ENCODE assay signal across 1 cellular context in the genomic region with DNA sequence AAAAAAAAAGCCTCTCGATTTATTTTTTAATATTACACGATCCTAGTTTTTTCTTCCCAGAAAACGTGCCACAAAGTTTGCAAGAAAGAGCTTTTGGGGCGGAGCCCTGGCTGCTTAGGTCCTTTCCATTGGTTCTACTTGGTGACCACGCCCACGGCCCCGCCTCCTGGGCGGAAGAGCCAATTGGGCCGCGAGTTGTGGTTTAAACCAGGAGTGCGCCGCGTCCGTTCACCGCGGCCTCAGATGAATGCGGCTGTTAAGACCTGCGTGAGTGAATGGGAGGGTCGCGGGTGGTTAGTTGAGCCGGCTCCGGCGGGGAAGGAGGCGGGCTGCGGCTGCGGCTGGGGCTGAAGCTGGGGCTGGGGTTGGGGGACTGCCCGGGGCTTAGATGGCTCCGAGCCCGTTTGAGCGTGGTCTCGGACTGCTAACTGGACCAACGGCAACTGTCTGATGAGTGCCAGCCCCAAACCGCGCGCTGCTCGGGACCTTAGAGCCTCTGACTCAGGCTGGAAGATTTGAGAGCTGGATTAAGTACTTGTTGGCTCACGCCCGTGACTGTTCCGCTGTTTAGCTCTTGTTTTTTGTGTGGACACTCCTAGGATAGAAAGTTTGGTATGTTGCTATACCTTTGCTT.
TF ChIP-seq lines count a peak whose summit lies in the region.

A gene (plus strand): TSS at position 231 of the 634 bp plus-strand sequence. CDS start 458 bp downstream, outside the sequence.

TF ChIP-seq in HepG2, 621 proteins besides CTCF, POLR2A, EP300 and RAD21 (continued from another document and continues in another):
- TF ChIP-seq, protein P1, sequence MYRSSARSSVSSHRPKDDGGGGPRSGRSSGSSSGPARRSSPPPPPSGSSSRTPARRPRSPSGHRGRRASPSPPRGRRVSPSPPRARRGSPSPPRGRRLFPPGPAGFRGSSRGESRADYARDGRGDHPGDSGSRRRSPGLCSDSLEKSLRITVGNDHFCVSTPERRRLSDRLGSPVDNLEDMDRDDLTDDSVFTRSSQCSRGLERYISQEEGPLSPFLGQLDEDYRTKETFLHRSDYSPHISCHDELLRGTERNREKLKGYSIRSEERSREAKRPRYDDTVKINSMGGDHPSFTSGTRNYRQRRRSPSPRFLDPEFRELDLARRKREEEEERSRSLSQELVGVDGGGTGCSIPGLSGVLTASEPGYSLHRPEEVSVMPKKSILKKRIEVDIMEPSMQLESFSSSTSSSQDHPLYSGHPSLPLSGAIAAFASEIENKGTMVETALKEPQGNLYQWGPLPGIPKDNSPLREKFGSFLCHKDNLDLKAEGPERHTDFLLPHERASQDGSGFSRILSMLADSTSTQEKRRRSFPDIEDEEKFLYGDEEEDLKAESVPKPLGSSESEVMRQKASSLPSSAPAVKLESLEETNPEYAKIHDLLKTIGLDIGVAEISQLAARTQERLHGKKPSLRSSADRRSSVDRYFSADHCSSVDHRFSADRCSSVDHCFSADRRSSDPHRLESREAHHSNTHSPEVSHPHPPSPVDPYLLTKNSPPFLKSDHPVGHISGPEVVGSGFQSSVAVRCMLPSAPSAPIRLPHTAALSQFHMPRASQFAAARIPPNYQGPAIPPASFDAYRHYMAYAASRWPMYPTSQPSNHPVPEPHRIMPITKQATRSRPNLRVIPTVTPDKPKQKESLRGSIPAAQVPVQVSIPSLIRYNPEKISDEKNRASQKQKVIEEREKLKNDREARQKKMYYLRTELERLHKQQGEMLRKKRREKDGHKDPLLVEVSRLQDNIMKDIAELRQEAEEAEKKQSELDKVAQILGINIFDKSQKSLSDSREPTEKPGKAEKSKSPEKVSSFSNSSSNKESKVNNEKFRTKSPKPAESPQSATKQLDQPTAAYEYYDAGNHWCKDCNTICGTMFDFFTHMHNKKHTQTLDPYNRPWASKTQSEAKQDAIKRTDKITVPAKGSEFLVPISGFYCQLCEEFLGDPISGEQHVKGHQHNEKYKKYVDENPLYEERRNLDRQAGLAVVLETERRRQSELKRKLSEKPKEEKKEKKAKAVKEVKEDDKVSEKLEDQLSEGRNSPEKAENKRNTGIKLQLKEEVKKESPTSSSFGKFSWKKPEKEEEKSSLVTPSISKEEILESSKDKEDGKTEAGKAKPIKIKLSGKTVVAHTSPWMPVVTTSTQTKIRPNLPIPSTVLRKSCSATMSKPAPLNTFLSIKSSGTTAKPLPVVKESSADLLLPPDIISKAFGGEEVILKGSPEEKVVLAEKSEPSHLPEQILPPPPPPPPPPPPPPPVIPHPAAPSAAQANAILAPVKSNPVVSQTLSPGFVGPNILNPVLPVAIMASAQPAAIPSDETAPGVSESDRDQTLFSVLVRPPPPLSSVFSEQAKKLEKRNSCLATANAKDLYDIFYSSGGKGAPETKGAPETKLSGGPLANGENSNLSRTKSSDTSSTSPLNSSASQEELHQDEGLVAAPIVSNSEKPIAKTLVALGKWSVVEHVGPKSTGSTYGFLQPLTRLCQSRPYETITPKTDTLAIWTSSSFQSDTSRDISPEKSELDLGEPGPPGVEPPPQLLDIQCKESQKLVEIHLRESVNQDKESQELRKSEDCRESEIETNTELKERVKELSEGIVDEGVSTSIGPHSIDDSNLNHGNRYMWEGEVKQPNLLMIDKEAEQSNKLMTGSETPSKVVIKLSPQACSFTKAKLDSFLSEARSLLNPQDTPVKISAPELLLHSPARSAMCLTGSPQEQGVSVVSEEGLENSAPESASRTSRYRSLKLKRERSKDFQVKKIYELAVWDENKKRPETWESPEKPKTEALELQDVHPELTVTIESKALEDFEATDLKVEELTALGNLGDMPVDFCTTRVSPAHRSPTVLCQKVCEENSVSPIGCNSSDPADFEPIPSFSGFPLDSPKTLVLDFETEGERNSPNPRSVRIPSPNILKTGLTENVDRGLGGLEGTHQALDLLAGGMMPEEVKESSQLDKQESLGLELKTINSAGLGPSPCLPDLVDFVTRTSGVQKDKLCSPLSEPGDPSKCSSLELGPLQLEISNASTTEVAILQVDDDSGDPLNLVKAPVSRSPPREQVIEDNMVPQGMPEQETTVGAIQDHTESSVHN (CRISPR knock-in tag; IDR thresholded peaks at IDR 0.05) = no peak
- TF ChIP-seq NFKBIZ (CRISPR knock-in tag; IDR thresholded peaks at IDR 0.05) = no peak
- no peak for TF ChIP-seq RFX5 (IDR thresholded peaks at IDR 0.05; ENCODE audit: low read depth, low read length)
- no peak for TF ChIP-seq PCBP2 (optimal IDR thresholded peaks at IDR 0.05; ENCODE audit: low read depth, low read length, poor library complexity, severe bottlenecking)
- no peak for TF ChIP-seq ARHGAP35 (CRISPR knock-in tag; IDR thresholded peaks at IDR 0.05; ENCODE audit: borderline replicate concordance)
- TF ChIP-seq CREB1 (IDR thresholded peaks at IDR 0.05) = no peak
- TF ChIP-seq CREB1 (CRISPR knock-in tag; IDR thresholded peaks at IDR 0.05) = no peak
- TF ChIP-seq HOXA9 (CRISPR knock-in tag; IDR thresholded peaks at IDR 0.05; ENCODE audit: borderline replicate concordance) = no peak
- TF ChIP-seq HDAC6 (IDR thresholded peaks at IDR 0.05; ENCODE audit: low read depth, low read length) = no peak
- TF ChIP-seq SETDB1 (CRISPR knock-in tag; IDR thresholded peaks at IDR 0.05; ENCODE audit: borderline replicate concordance) = no peak
- TF ChIP-seq, protein P2, sequence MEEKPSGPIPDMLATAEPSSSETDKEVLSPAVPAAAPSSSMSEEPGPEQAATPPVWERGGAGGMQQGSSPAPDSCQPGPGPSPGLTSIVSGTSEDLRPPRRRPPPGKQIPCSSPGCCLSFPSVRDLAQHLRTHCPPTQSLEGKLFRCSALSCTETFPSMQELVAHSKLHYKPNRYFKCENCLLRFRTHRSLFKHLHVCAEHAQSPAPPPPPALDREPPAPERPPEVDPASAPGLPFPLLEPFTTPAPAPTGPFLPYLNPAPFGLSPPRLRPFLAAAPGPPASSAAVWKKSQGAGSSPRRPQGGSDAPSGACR (CRISPR knock-in tag; IDR thresholded peaks at IDR 0.05) = no peak
- no peak for TF ChIP-seq NR2C2 (CRISPR knock-in tag; IDR thresholded peaks at IDR 0.05; ENCODE audit: borderline replicate concordance)
- peak; percentile 22; the same call in 1 of the 2 replicates for TF ChIP-seq TBX2 (CRISPR knock-in tag; IDR thresholded peaks at IDR 0.05; ENCODE audit: borderline replicate concordance)
- no peak for TF ChIP-seq ZNF207 (IDR thresholded peaks at IDR 0.05; ENCODE audit: borderline replicate concordance)
- TF ChIP-seq ZNF350 (CRISPR knock-in tag; IDR thresholded peaks at IDR 0.05; ENCODE audit: borderline replicate concordance, low read depth) = no peak
- TF ChIP-seq GTF2F1 (IDR thresholded peaks at IDR 0.05; ENCODE audit: low read length) = no peak
- no peak for TF ChIP-seq ZFAT (CRISPR knock-in tag; conservative IDR thresholded peaks at IDR 0.05)
- no peak for TF ChIP-seq HNRNPUL1 (IDR thresholded peaks at IDR 0.05; ENCODE audit: low read depth, low read length)
- no peak for TF ChIP-seq PAX8 (CRISPR knock-in tag; IDR thresholded peaks at IDR 0.05; ENCODE audit: borderline replicate concordance)
- no peak for TF ChIP-seq ZNF577 (CRISPR knock-in tag; IDR thresholded peaks at IDR 0.05; ENCODE audit: borderline replicate concordance, low read depth)
- TF ChIP-seq ZNF782 (CRISPR knock-in tag; IDR thresholded peaks at IDR 0.05; ENCODE audit: borderline replicate concordance) = no peak
- TF ChIP-seq JUND (CRISPR knock-in tag; IDR thresholded peaks at IDR 0.05) = no peak
- TF ChIP-seq SNAPC2 (CRISPR knock-in tag; IDR thresholded peaks at IDR 0.05) = no peak
- TF ChIP-seq, protein P3, sequence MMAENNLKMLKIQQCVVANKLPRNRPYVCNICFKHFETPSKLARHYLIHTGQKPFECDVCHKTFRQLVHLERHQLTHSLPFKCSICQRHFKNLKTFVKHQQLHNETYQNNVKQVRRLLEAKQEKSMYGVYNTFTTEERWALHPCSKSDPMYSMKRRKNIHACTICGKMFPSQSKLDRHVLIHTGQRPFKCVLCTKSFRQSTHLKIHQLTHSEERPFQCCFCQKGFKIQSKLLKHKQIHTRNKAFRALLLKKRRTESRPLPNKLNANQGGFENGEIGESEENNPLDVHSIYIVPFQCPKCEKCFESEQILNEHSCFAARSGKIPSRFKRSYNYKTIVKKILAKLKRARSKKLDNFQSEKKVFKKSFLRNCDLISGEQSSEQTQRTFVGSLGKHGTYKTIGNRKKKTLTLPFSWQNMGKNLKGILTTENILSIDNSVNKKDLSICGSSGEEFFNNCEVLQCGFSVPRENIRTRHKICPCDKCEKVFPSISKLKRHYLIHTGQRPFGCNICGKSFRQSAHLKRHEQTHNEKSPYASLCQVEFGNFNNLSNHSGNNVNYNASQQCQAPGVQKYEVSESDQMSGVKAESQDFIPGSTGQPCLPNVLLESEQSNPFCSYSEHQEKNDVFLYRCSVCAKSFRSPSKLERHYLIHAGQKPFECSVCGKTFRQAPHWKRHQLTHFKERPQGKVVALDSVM (CRISPR knock-in tag; IDR thresholded peaks at IDR 0.05) = no peak
- TF ChIP-seq ZNF780A (CRISPR knock-in tag; IDR thresholded peaks at IDR 0.05) = no peak
- TF ChIP-seq, protein P4, sequence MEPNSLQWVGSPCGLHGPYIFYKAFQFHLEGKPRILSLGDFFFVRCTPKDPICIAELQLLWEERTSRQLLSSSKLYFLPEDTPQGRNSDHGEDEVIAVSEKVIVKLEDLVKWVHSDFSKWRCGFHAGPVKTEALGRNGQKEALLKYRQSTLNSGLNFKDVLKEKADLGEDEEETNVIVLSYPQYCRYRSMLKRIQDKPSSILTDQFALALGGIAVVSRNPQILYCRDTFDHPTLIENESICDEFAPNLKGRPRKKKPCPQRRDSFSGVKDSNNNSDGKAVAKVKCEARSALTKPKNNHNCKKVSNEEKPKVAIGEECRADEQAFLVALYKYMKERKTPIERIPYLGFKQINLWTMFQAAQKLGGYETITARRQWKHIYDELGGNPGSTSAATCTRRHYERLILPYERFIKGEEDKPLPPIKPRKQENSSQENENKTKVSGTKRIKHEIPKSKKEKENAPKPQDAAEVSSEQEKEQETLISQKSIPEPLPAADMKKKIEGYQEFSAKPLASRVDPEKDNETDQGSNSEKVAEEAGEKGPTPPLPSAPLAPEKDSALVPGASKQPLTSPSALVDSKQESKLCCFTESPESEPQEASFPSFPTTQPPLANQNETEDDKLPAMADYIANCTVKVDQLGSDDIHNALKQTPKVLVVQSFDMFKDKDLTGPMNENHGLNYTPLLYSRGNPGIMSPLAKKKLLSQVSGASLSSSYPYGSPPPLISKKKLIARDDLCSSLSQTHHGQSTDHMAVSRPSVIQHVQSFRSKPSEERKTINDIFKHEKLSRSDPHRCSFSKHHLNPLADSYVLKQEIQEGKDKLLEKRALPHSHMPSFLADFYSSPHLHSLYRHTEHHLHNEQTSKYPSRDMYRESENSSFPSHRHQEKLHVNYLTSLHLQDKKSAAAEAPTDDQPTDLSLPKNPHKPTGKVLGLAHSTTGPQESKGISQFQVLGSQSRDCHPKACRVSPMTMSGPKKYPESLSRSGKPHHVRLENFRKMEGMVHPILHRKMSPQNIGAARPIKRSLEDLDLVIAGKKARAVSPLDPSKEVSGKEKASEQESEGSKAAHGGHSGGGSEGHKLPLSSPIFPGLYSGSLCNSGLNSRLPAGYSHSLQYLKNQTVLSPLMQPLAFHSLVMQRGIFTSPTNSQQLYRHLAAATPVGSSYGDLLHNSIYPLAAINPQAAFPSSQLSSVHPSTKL (CRISPR knock-in tag; IDR thresholded peaks at IDR 0.05) = 0 out of 2 replicates have a peak, but pooled peaks have one; percentile 19
- TF ChIP-seq HDAC2 (CRISPR knock-in tag; IDR thresholded peaks at IDR 0.05) = no peak
- TF ChIP-seq, protein P5, sequence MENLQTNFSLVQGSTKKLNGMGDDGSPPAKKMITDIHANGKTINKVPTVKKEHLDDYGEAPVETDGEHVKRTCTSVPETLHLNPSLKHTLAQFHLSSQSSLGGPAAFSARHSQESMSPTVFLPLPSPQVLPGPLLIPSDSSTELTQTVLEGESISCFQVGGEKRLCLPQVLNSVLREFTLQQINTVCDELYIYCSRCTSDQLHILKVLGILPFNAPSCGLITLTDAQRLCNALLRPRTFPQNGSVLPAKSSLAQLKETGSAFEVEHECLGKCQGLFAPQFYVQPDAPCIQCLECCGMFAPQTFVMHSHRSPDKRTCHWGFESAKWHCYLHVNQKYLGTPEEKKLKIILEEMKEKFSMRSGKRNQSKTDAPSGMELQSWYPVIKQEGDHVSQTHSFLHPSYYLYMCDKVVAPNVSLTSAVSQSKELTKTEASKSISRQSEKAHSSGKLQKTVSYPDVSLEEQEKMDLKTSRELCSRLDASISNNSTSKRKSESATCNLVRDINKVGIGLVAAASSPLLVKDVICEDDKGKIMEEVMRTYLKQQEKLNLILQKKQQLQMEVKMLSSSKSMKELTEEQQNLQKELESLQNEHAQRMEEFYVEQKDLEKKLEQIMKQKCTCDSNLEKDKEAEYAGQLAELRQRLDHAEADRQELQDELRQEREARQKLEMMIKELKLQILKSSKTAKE (CRISPR knock-in tag; IDR thresholded peaks at IDR 0.05; ENCODE audit: borderline replicate concordance) = no peak
- TF ChIP-seq PAWR (CRISPR knock-in tag; IDR thresholded peaks at IDR 0.05; ENCODE audit: borderline replicate concordance) = no peak
- TF ChIP-seq, protein P6, sequence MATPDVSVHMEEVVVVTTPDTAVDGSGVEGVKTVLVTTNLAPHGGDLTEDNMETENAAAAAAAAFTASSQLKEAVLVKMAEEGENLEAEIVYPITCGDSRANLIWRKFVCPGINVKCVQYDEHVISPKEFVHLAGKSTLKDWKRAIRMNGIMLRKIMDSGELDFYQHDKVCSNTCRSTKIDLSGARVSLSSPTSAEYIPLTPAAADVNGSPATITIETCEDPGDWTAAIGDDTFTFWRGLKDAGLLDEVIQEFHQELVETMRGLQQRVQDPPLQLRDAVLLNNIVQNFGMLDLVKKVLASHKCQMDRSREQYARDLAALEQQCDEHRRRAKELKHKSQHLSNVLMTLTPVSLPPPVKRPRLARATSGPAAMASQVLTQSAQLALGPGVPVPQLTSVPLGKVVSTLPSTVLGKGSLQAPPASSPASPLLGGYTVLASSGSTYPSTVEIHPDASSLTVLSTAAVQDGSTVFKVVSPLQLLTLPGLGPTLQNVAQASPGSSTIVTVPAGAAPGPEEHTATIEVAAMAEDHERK (CRISPR knock-in tag; IDR thresholded peaks at IDR 0.05; ENCODE audit: low read depth) = no peak
- TF ChIP-seq ZNF33A (CRISPR knock-in tag; IDR thresholded peaks at IDR 0.05; ENCODE audit: borderline replicate concordance) = no peak
- TF ChIP-seq HCFC1 (IDR thresholded peaks at IDR 0.05; ENCODE audit: low read depth, low read length) = no peak
- no peak for TF ChIP-seq CEBPG (CRISPR knock-in tag; IDR thresholded peaks at IDR 0.05)
- TF ChIP-seq, protein P7, sequence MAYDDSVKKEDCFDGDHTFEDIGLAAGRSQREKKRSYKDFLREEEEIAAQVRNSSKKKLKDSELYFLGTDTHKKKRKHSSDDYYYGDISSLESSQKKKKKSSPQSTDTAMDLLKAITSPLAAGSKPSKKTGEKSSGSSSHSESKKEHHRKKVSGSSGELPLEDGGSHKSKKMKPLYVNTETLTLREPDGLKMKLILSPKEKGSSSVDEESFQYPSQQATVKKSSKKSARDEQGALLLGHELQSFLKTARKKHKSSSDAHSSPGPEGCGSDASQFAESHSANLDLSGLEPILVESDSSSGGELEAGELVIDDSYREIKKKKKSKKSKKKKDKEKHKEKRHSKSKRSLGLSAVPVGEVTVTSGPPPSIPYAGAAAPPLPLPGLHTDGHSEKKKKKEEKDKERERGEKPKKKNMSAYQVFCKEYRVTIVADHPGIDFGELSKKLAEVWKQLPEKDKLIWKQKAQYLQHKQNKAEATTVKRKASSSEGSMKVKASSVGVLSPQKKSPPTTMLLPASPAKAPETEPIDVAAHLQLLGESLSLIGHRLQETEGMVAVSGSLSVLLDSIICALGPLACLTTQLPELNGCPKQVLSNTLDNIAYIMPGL (CRISPR knock-in tag; IDR thresholded peaks at IDR 0.05; ENCODE audit: borderline replicate concordance in 1 of 2, low read depth in 1 of 2) = no peak
